Comparison of ENCODE assay signal across 17 cellular contexts in the genomic region with DNA sequence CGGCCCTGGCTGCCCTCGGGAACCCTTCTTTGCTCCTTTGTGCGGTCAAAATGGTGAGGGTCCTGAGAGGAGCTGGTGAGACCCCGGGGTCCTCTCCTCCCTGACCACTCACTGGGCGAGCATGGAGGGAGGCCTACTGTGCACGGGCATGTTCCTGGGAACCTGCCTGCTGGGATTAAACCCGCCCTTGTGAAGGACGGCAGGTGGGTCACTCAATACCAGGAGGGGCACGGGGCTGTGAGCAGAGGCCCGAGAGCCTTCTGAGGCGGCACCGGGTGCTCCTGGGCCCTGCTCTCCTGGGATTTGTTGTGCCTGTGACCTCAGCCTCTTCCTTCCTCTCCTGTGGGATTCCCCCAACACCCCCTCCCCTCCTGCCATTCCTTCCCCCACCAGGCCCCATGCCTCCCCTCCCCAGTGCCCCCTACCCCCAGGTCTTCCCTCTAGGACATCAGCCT. TPM values are rescaled to one million over a fixed set of nuclear protein-coding genes. Genes with fewer than 3 reads are reported as not detected.
DNase-seq lines count a peak whose midpoint lies in the region; ATAC-seq and TF ChIP-seq lines count a peak whose summit lies in the region.
"Had no signal": no experiment of that assay in that cellular context is flagged by ENCODE, and none has a peak within 500 bp of the region (broad histone marks: within the 10 kb centered on the region; RNA-seq: fewer than 3 reads in every experiment).

No MANE protein-coding gene starts in this region.

- H3K23ac ChIP-seq in IMR-90 (ENCODE audit: low read depth, low read length), result no peak overlapping the region

- H3K14ac ChIP-seq in IMR-90 (replicated peaks; ENCODE audit: low read depth, low read length), result no peak overlapping the region

- TF ChIP-seq RAD21 in IMR-90 (IDR thresholded peaks at IDR 0.05; ENCODE audit: low read length), result no peak

- H2BK5ac ChIP-seq in IMR-90 (ENCODE audit: low read depth, low read length, poor library complexity, severe bottlenecking), result no peak overlapping the region

- POLR2A ChIA-PET in IMR-90 (lab: Charles Lee; ENCODE audit: unreplicated experiment), result no interaction called here

- H4K8ac ChIP-seq in IMR-90 (ENCODE audit: low read depth in 2 of 2, low read length in 2 of 2), result 0 out of 4 replicates have a peak overlapping the region, but pooled peaks of 1 of the 2 experiments have one; percentile 52

- no peaks in the 10 kb centered on the region for H3K27me3 ChIP-seq in IMR-90 (ENCODE audit: control insufficient read depth, insufficient read depth, low read length)
- H3K27me3 ChIP-seq: right lobe of liver had no signal

- WGBS in IMR-90 (ENCODE audit: extremely low coverage in 2 of 2, insufficient read length in 1 of 2), 2 experiments, result 60% methylated on average over 1 of the region's 12 CpGs; no CpG with 5 or more reads in 1 of the 2 experiments
- 81 to 89% methylated on average over 9 to 10 of the region's 12 CpGs for WGBS in mesodermal cell (ENCODE audit: insufficient coverage in 2 of 2), 2 experiments

- no peaks in the 10 kb centered on the region; the same call in none of the 2 replicates for H3K9me1 ChIP-seq in IMR-90 (ENCODE audit: insufficient read depth, low read length)

- H3K9me3 ChIP-seq in IMR-90 (ENCODE audit: control insufficient read depth, insufficient read depth, low read length) (no peaks in the 10 kb centered on the region), mesodermal cell (ENCODE audit: control insufficient read depth, low read length) (no peaks in the 10 kb centered on the region)
- H3K9me3 ChIP-seq: right lobe of liver had no signal

- H3K4me1 ChIP-seq in IMR-90 (ENCODE audit: control insufficient read depth, insufficient read depth, low read length) (peaks cover 20% of the 10 kb centered on the region), mesodermal cell (ENCODE audit: control insufficient read depth, insufficient read depth, low read length, poor library complexity, severe bottlenecking) (peaks cover 24% of the 10 kb centered on the region)
- H3K4me1 ChIP-seq: right lobe of liver had no signal

- peak overlapping the region; percentile 46; the same call in 1 of the 2 replicates for H4K91ac ChIP-seq in IMR-90 (ENCODE audit: insufficient read depth, low read depth, low read length)

- dilution Hi-C loops in IMR-90 (cut with HindIII; ENCODE audit: low sequenced_read_pairs, unreplicated experiment), result no loop called here

- in situ Hi-C loops in IMR-90 (cut with MboI; ENCODE audit: low sequenced_read_pairs), result no loop called here

- no peak overlapping the region for H4K5ac ChIP-seq in IMR-90 (ENCODE audit: low read depth, low read length)

- H2BK20ac ChIP-seq in IMR-90 (ENCODE audit: low read depth, low read length), result peak overlapping the region; percentile 35; the same call in 1 of the 2 replicates

- no peak overlapping the region for H3K4me3 Mint-ChIP-seq in stimulated activated memory B cell treated with anti-CD40 and anti-IgM and Interleukin-4, amounts not matched to agents 10 μg/mL and 1 μg/mL and 100 μg/mL, for 72 hours
- H3K4me3 Mint-ChIP-seq: activated CD4-positive, alpha-beta T cell treated with anti-CD3 and anti-CD28 coated beads for 36 hours had no signal

- peak overlapping the region; percentile 67 for H2AK5ac ChIP-seq in IMR-90 (ENCODE audit: low read depth, low read length)

- TF ChIP-seq CTCF in IMR-90 (conservative IDR thresholded peaks at IDR 0.05; ENCODE audit: low read depth, low read length) (no peak), coronary artery (IDR thresholded peaks at IDR 0.05) (no peak)

- peaks cover 41% of the 10 kb centered on the region for H3K4me1 Mint-ChIP-seq in stimulated activated memory B cell treated with anti-CD40 and anti-IgM and Interleukin-4, amounts not matched to agents 10 μg/mL and 1 μg/mL and 100 μg/mL, for 72 hours

- H3K4me3 ChIP-seq in IMR-90 (ENCODE audit: insufficient read depth, low read depth, low read length) (no peak overlapping the region), coronary artery (peak overlapping the region; percentile 64), mesodermal cell (ENCODE audit: extremely low read depth, insufficient read depth, low read length, poor library complexity, severe bottlenecking) (no peak overlapping the region)
- H3K4me3 ChIP-seq: right lobe of liver had no signal

- no peak overlapping the region for H2BK120ac ChIP-seq in IMR-90 (ENCODE audit: low read depth, low read length)

- no peak overlapping the region for H2AFZ ChIP-seq in IMR-90 (replicated peaks; ENCODE audit: low read length, poor library complexity)

- peaks cover 29% of the 10 kb centered on the region for H3K36me3 ChIP-seq in IMR-90 (ENCODE audit: control insufficient read depth, insufficient read depth, low read length)
- H3K36me3 ChIP-seq in mesodermal cell (ENCODE audit: control insufficient read depth, insufficient read depth, low read length), result peaks cover 27% of the 10 kb centered on the region

- intact Hi-C loops in IMR-90 (cut with micrococcal nuclease), result no loop called here

- CTCF ChIA-PET in IMR-90 (lab: Yijun Ruan, JAX), result no interaction called here

- H3K27ac Mint-ChIP-seq in stimulated activated memory B cell treated with anti-CD40 and anti-IgM and Interleukin-4, amounts not matched to agents 10 μg/mL and 1 μg/mL and 100 μg/mL, for 72 hours, result peak overlapping the region; percentile 71
- H3K27ac Mint-ChIP-seq: activated CD4-positive, alpha-beta T cell treated with anti-CD3 and anti-CD28 coated beads for 36 hours; naive thymus-derived CD4-positive, alpha-beta T cell had no signal

- H3K36me3 Mint-ChIP-seq in stimulated activated memory B cell treated with anti-CD40 and anti-IgM and Interleukin-4, amounts not matched to agents 10 μg/mL and 1 μg/mL and 100 μg/mL, for 72 hours, result peaks cover 18% of the 10 kb centered on the region
- H3K36me3 Mint-ChIP-seq: naive thymus-derived CD4-positive, alpha-beta T cell had no signal

- TF ChIP-seq POLR2A in IMR-90 (IDR thresholded peaks at IDR 0.05; ENCODE audit: low read depth, low read length), result no peak

- no peak overlapping the region for H2BK15ac ChIP-seq in IMR-90 (ENCODE audit: low read depth, low read length)

- H3K79me1 ChIP-seq in IMR-90 (ENCODE audit: low read depth in 1 of 2, low read length in 2 of 2), result peaks cover 4 to 24% of the 10 kb centered on the region in 2 experiments; a peak in 3 of 4 replicates

- H3K9me3 Mint-ChIP-seq in stimulated activated memory B cell treated with anti-CD40 and anti-IgM and Interleukin-4, amounts not matched to agents 10 μg/mL and 1 μg/mL and 100 μg/mL, for 72 hours, result no peaks in the 10 kb centered on the region
- H3K9me3 Mint-ChIP-seq: naive thymus-derived CD4-positive, alpha-beta T cell had no signal

- no peak overlapping the region for H3K9ac ChIP-seq in IMR-90 (ENCODE audit: low read depth, low read length)

- peaks cover 50% of the 10 kb centered on the region for H3K27me3 Mint-ChIP-seq in stimulated activated memory B cell treated with anti-CD40 and anti-IgM and Interleukin-4, amounts not matched to agents 10 μg/mL and 1 μg/mL and 100 μg/mL, for 72 hours

- peak overlapping the region; percentile 90 for H2AK9ac ChIP-seq in IMR-90 (replicated peaks; ENCODE audit: low read depth, low read length, poor library complexity)

- no peak overlapping the region for H3K4me2 ChIP-seq in IMR-90 (ENCODE audit: low read depth, low read length)

- H3K18ac ChIP-seq in IMR-90 (ENCODE audit: low read depth, low read length), result no peak overlapping the region

- H3K27ac ChIP-seq in IMR-90 (ENCODE audit: insufficient read depth, low read length) (no peak overlapping the region), coronary artery (peak overlapping the region; percentile 78 to 94), mesodermal cell (ENCODE audit: low read depth, low read length, severe bottlenecking) (peak overlapping the region; percentile 51)
- H3K27ac ChIP-seq: right lobe of liver had no signal

- no peak overlapping the region for H3K56ac ChIP-seq in IMR-90 (ENCODE audit: extremely low read depth, insufficient read depth, low read length)

- ATAC-seq in IMR-90 (ENCODE audit: low read depth) (no peak), left lobe of liver (no peak)
- no peak for ATAC-seq in stimulated activated memory B cell treated with anti-CD40 and anti-IgM and Interleukin-4, amounts not matched to agents 10 μg/mL and 1 μg/mL and 100 μg/mL, for 72 hours
- ATAC-seq: PC-3 had no signal

- peaks cover 36% of the 10 kb centered on the region for H4K20me1 ChIP-seq in IMR-90 (ENCODE audit: insufficient read depth, low read length)

- BruUV-seq in IMR-90 (replicated peaks; lab: Mats Ljungman, UMichigan), result no TSS peak

- DNase-seq in IMR-90, result no peak
- DNase-seq in coronary artery (ENCODE audit: low spot score), result no peak
- DNase-seq in stimulated activated CD4-positive, alpha-beta T cell treated with anti-CD3 and anti-CD28 coated beads, Interleukin-4, amount 100 ng/mL, for 24 hours, result no peak
- no peak for DNase-seq in DMS79 (lab: John Stamatoyannopoulos, UW)
- no peak for DNase-seq in left lobe of liver (ENCODE audit: low spot score)
- DNase-seq in NK-92 treated with Interleukin-12 subunit alpha and Interleukin-12 subunit beta, amount 100 ng/mL, for 24 hours (lab: John Stamatoyannopoulos, UW), result no peak
- DNase-seq: activated CD4-positive, alpha-beta T cell treated with anti-CD3 and anti-CD28 coated beads for 36 hours; activated naive CD4-positive, alpha-beta T cell treated with anti-CD3 and anti-CD28 coated beads, Interleukin-2, amount 50 U/mL, for 16 hours; DMS153; KG1; naive thymus-derived CD4-positive, alpha-beta T cell; NCI-H446 treated with DMSO at 0.1 percent for 48 hours; PC-3; right lobe of liver; stimulated activated naive CD4-positive, alpha-beta T cell treated with Interleukin-2 at 50 U/mL for 16 hours had no signal

- peak overlapping the region; percentile 71; the same call in 1 of the 2 replicates for H3K4ac ChIP-seq in IMR-90 (ENCODE audit: low read depth, low read length)

TF ChIP-seq in IMR-90, 13 proteins besides CTCF, POLR2A, EP300 and RAD21:
- TF ChIP-seq RFX5 (IDR thresholded peaks at IDR 0.05; ENCODE audit: low read depth, low read length), result no peak
- TF ChIP-seq MAZ (IDR thresholded peaks at IDR 0.05; ENCODE audit: borderline replicate concordance, low read depth, low read length), result no peak

RNA-seq across cellular contexts. Expression of gene METRNL, which starts 19.7 kb away (rescaled TPM):
- 17.9 and 21.4 TPM in 2 replicates for total RNA-seq in IMR-90 (2012; rRNA removed)
- 48.2 and 60.2 TPM in 2 replicates for polyA plus RNA-seq in IMR-90 (2012; rRNA removed)
- 73.7 and 167 TPM in 2 replicates for polyA plus RNA-seq in IMR-90 (2012; cell fraction: cytosol; rRNA removed)
- 50.0 and 129 TPM in 2 replicates for polyA plus RNA-seq in IMR-90 (2012; cell fraction: nucleus; rRNA removed; ENCODE audit: low replicate concordance)
- polyA plus RNA-seq in mesodermal cell (2013, experiment 1 of 2), result 28.1 TPM
- polyA plus RNA-seq in mesodermal cell (2013, experiment 2 of 2), result 21.9 TPM
- 4.7 TPM for total RNA-seq in left lobe of liver
- polyA plus RNA-seq: naive thymus-derived CD4-positive, alpha-beta T cell had no signal
